In genomic region chr1:1758692-1759455, GRCh38 we compare ENCODE assay signal across 11 cellular contexts. TPM values are rescaled to one million over a fixed set of nuclear protein-coding genes. Genes with fewer than 3 reads are reported as not detected.
DNase-seq lines count a peak whose midpoint lies in the region; ATAC-seq, FAIRE-seq and TF ChIP-seq lines count a peak whose summit lies in the region.
"Had no signal": no experiment of that assay in that cellular context is flagged by ENCODE, and none has a peak within 500 bp of the region (broad histone marks: within the 10 kb centered on the region; RNA-seq: fewer than 3 reads in every experiment).

No MANE protein-coding gene starts in this region.

- CTCF ChIA-PET in A549 (lab: Yijun Ruan, JAX): interaction anchor here (0.8 kb wide), 1 partner anchor 87 kb away, joined by 3 read pairs; no protein-coding TSS in a partner anchor

- H3K9me3 ChIP-seq in A549 (no peaks in the 10 kb centered on the region), mucosa of descending colon (no peaks in the 10 kb centered on the region), ascending aorta (no peaks in the 10 kb centered on the region)
- H3K9me3 ChIP-seq: BE2C had no signal

- WGBS in A549 (ENCODE audit: missing lambda C conversion rate): 64% methylated on average over 10 of the region's 34 CpGs

- no peak overlapping the region for H3K27ac Mint-ChIP-seq in endothelial cell (ENCODE audit: unreplicated experiment)

- TF ChIP-seq RAD21 in A549 (conservative IDR thresholded peaks at IDR 0.05 in 1 of 2, IDR thresholded peaks at IDR 0.05 in 1 of 2): no peak

- H3K27me3 Mint-ChIP-seq in endothelial cell (ENCODE audit: unreplicated experiment): peaks cover 5% of the 10 kb centered on the region

- H3K4me1 ChIP-seq in A549 (peaks cover 29% of the 10 kb centered on the region), mucosa of descending colon (ENCODE audit: low read depth) (peaks cover 24% of the 10 kb centered on the region), ascending aorta (no peaks in the 10 kb centered on the region)

- intact Hi-C loops in mucosa of descending colon (cut with DNase I, micrococcal nuclease) (no loop called here), ascending aorta (cut with DNase I) (no loop called here)

- POLR2A ChIA-PET in A549 (lab: Yijun Ruan, JAX): no interaction called here

- H3K4me2 ChIP-seq in A549: peak overlapping the region; percentile 73

- no peaks in the 10 kb centered on the region for H3K4me1 Mint-ChIP-seq in endothelial cell (ENCODE audit: unreplicated experiment)

- no peaks in the 10 kb centered on the region for H3K27me3 ChIP-seq in ascending aorta
- H3K27me3 ChIP-seq: BE2C had no signal

- no peak for FAIRE-seq in A549 (lab: Jason Lieb, UNC)

- H3K36me3 ChIP-seq in mucosa of descending colon (ENCODE audit: low read depth) (peaks cover 5% of the 10 kb centered on the region), ascending aorta (peaks cover 93 to 94% of the 10 kb centered on the region in 2 donors)

- H3K27ac ChIP-seq in A549 (peak overlapping the region; percentile 86 to 93), ascending aorta (no peak overlapping the region)

- peaks cover 35% of the 10 kb centered on the region for H3K36me3 Mint-ChIP-seq in endothelial cell (ENCODE audit: low read depth, unreplicated experiment)

- peak overlapping the region; percentile 51 for H3K4me3 Mint-ChIP-seq in endothelial cell (ENCODE audit: unreplicated experiment)

- H3K9me3 Mint-ChIP-seq in endothelial cell (ENCODE audit: unreplicated experiment): no peaks in the 10 kb centered on the region

- H3K4me3 ChIP-seq in A549 (no peak overlapping the region), mucosa of descending colon (no peak overlapping the region), ascending aorta (no peak overlapping the region)

- DNase-seq in A549 (ENCODE audit: low read depth in 1 of 2, low spot score in 1 of 2): peak; percentile 29 to 71
- peak; percentile 90 for DNase-seq in NCI-H2196 treated with DMSO at 0.1 percent for 48 hours (lab: John Stamatoyannopoulos, UW; ENCODE audit: unreplicated experiment)
- no peak for DNase-seq in endothelial cell (ENCODE audit: low spot score)
- peak; percentile 96 to 97 (median 96) for DNase-seq in mucosa of descending colon
- no peak for DNase-seq in HuH-7 (ENCODE audit: low spot score)
- no peak for DNase-seq in stimulated activated CD4-positive, alpha-beta T cell treated with anti-CD3 and anti-CD28 coated beads, Interleukin-1b, Interleukin-23, amount 100 ng/mL, for 48 hours
- no peak for DNase-seq in AG20443 (ENCODE audit: low spot score)
- DNase-seq in ascending aorta (ENCODE audit: low spot score in 2 of 2): no peak
- DNase-seq: BE2C; NCI-H446 treated with DMSO at 0.1 percent for 48 hours; stimulated activated CD4-positive, alpha-beta T cell treated with anti-CD3 and anti-CD28 coated beads, Interleukin-4, amount 100 ng/mL, for 4 hours had no signal

- TF ChIP-seq EP300 in A549 (IDR thresholded peaks at IDR 0.05): no peak

- TF ChIP-seq CTCF in A549 (IDR thresholded peaks at IDR 0.05): no peak
- TF ChIP-seq CTCF in endothelial cell (IDR thresholded peaks at IDR 0.05; ENCODE audit: unreplicated experiment): no peak
- TF ChIP-seq CTCF in mucosa of descending colon (IDR thresholded peaks at IDR 0.05): no peak
- TF ChIP-seq CTCF in ascending aorta (IDR thresholded peaks at IDR 0.05): no peak

- no peak for TF ChIP-seq POLR2A in A549 (IDR thresholded peaks at IDR 0.05; ENCODE audit: low read length)

- ATAC-seq in A549: peak; percentile 78 to 81
- ATAC-seq in mucosa of descending colon: peak; percentile 91

TF ChIP-seq in A549, 52 proteins besides CTCF, POLR2A, EP300 and RAD21:
- TF ChIP-seq FOSB (CRISPR knock-in tag; IDR thresholded peaks at IDR 0.05) (no peak), POLR2AphosphoS2 (conservative IDR thresholded peaks at IDR 0.05; ENCODE audit: low read length) (no peak), ESRRA (IDR thresholded peaks at IDR 0.05; ENCODE audit: borderline replicate concordance, low read length) (no peak), BCL3 (IDR thresholded peaks at IDR 0.05) (no peak), JUN (IDR thresholded peaks at IDR 0.05) (0 out of 5 replicates have a peak, but pooled peaks of 1 of the 2 experiments have one; percentile 31), RFX5 (IDR thresholded peaks at IDR 0.05) (no peak), NFE2L2 (conservative IDR thresholded peaks at IDR 0.05; ENCODE audit: low read length) (0 out of 2 replicates have a peak, but pooled peaks have one; percentile 34), TP53 (CRISPR knock-in tag; IDR thresholded peaks at IDR 0.05) (no peak), HOXB13 (CRISPR knock-in tag; IDR thresholded peaks at IDR 0.05; ENCODE audit: low read depth) (no peak), MAFK (IDR thresholded peaks at IDR 0.05; ENCODE audit: partially characterized antibody) (peak; percentile 38), PBX3 (IDR thresholded peaks at IDR 0.05) (no peak), MAZ (IDR thresholded peaks at IDR 0.05; ENCODE audit: borderline replicate concordance, low read depth, low read length) (no peak), HOXA7 (CRISPR knock-in tag; IDR thresholded peaks at IDR 0.05) (no peak), FOSL2 (IDR thresholded peaks at IDR 0.05) (no peak), FOSL2 (CRISPR knock-in tag; IDR thresholded peaks at IDR 0.05) (no peak; the same call in 1 of the 2 replicates), TFCP2L1 (CRISPR knock-in tag; IDR thresholded peaks at IDR 0.05) (no peak)
TF ChIP-seq in A549: peak in this region for 3.

RNA-seq across cellular contexts. Expression of gene NADK, which starts 19.4 kb away (rescaled TPM):
- polyA plus RNA-seq in A549 (2011; rRNA removed) (32.9 and 35.8 TPM in 2 replicates), A549 (2017; fragmentation: RNase III; extraction: RNeasy Plus Mini Kit Qiagen cat#74134 plus additional on column Dnase treatment) (37.1 to 40.0 TPM (median 38.4 TPM) in 3 replicates)
- polyA plus RNA-seq in A549 (2012; cell fraction: cytosol; rRNA removed): 59.4 and 67.3 TPM in 2 replicates
- polyA plus RNA-seq in A549 (2012; cell fraction: nucleus; rRNA removed): 99.9 and 131 TPM in 2 replicates
- polyA minus RNA-seq in A549 (2011; rRNA and poly(A)+ RNA removed): 20.1 and 27.9 TPM in 2 replicates
- total RNA-seq in endothelial cell (ENCODE audit: unreplicated experiment) (85.4 TPM), mucosa of descending colon (100 to 1,000 TPM; 116 to 160 (median 129) TPM), ascending aorta (104 TPM)

RNA-seq across cellular contexts. Expression of gene CDK11A, which starts 34.7 kb away (rescaled TPM):
- 6.7 and 13.7 TPM in 2 replicates for polyA plus RNA-seq in A549 (2011; rRNA removed)
- polyA plus RNA-seq in A549 (2012; cell fraction: cytosol; rRNA removed): 14.4 and 18.0 TPM in 2 replicates
- polyA plus RNA-seq in A549 (2012; cell fraction: nucleus; rRNA removed): 147 and 150 TPM in 2 replicates
- 34.1 to 40.9 TPM (median 36.4 TPM) in 3 replicates for polyA plus RNA-seq in A549 (2017; fragmentation: RNase III; extraction: RNeasy Plus Mini Kit Qiagen cat#74134 plus additional on column Dnase treatment)
- polyA minus RNA-seq in A549 (2011; rRNA and poly(A)+ RNA removed): 7.4 and 12.4 TPM in 2 replicates
- total RNA-seq in endothelial cell (ENCODE audit: unreplicated experiment): 109 TPM
- total RNA-seq in mucosa of descending colon: 10 to 100 TPM; 67.1 to 91.0 (median 83.5) TPM
- 150 TPM for total RNA-seq in ascending aorta

Comparison
In these comparisons a context has a peak if more than half of its experiments do, and no peak if none do; other contexts are left out.
1. DNase-seq: peak in A549 (2 of 2), NCI-H2196 treated with DMSO at 0.1 percent for 48 hours (single experiment) and mucosa of descending colon (3 of 3); none in endothelial cell (single experiment), HuH-7 (single experiment), stimulated activated CD4-positive, alpha-beta T cell treated with anti-CD3 and anti-CD28 coated beads, Interleukin-1b, Interleukin-23, amount 100 ng/mL, for 48 hours (single experiment), AG20443 (single experiment) and ascending aorta (0 of 2).
2. H3K27ac ChIP-seq: peak in A549 (2 of 2); none in ascending aorta (0 of 2).